ENCODE assay signal across 1 cellular context in the genomic region with DNA sequence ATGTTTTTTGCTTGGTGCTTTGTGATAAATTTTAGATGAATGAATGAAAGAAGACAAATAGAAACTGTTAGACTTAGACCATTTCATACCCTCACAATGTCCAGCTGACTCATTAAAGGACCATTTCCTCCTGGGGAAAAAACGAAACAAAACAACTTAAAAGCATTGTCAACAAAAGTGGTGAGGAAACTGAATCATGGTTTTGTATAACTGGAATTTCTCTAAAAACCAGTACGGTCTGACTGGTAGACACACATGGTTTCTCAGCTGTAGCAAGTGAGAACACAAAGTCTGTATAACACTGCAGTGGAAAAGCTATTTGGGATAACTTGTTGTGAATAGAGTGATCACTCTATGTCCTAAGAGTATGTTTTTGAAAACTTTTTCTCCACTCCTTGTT.
TF ChIP-seq lines count a peak whose summit lies in the region.

No MANE protein-coding gene starts in this region.

TF ChIP-seq in K562, 482 proteins besides CTCF, POLR2A, EP300 and RAD21:
- peak; percentile 86 for TF ChIP-seq CBX8 (IDR thresholded peaks at IDR 0.05; ENCODE audit: borderline replicate concordance, extremely low read depth, low read depth, low read length, poor library complexity, severe bottlenecking)
- no peak for TF ChIP-seq REST (CRISPR knock-in tag; IDR thresholded peaks at IDR 0.05; ENCODE audit: low read depth)
